Comparison of ENCODE assay signal across 8 cellular contexts in genomic region chr6:87698618-87699017, GRCh38. TPM values are rescaled to one million over a fixed set of nuclear protein-coding genes. Genes with fewer than 3 reads are reported as not detected.
DNase-seq lines count a peak whose midpoint lies in the region; ATAC-seq and TF ChIP-seq lines count a peak whose summit lies in the region.

No MANE protein-coding gene starts in this region.

- H3K4me3 Mint-ChIP-seq in activated naive CD4-positive, alpha-beta T cell treated with anti-CD3 and anti-CD28 coated beads, Interleukin-2, amount 50 U/mL, for 24 hours: peak overlapping the region; percentile 92
- peak overlapping the region; percentile 99 for H3K4me3 Mint-ChIP-seq in activated T-helper 1 cell treated with anti-CD3 and anti-CD28 coated beads, Interleukin-12 subunit alpha, Interleukin-12 subunit beta, Interleukin-2, Interleukin-4 antibody, amounts not matched to agents 30 ng/mL and 10 ng/mL and 1 ng/mL, durations not matched to agents 14 hours and 24 hours and 36 hours

- no peaks in the 10 kb centered on the region for H3K27me3 Mint-ChIP-seq in activated naive CD4-positive, alpha-beta T cell treated with anti-CD3 and anti-CD28 coated beads, Interleukin-2, amount 50 U/mL, for 24 hours
- no peaks in the 10 kb centered on the region for H3K27me3 Mint-ChIP-seq in activated T-helper 1 cell treated with anti-CD3 and anti-CD28 coated beads, Interleukin-12 subunit alpha, Interleukin-12 subunit beta, Interleukin-2, Interleukin-4 antibody, amounts not matched to agents 30 ng/mL and 10 ng/mL and 1 ng/mL, durations not matched to agents 14 hours and 24 hours and 36 hours (ENCODE audit: insufficient read depth)

- H3K36me3 ChIP-seq in iPS-20b (ENCODE audit: insufficient read depth, low read depth, low read length) (peaks cover 3% of the 10 kb centered on the region; the same call in 1 of the 2 replicates), thoracic aorta (no peaks in the 10 kb centered on the region)

- no peaks in the 10 kb centered on the region for H3K9me3 Mint-ChIP-seq in activated naive CD4-positive, alpha-beta T cell treated with anti-CD3 and anti-CD28 coated beads, Interleukin-2, amount 50 U/mL, for 24 hours
- no peaks in the 10 kb centered on the region for H3K9me3 Mint-ChIP-seq in activated T-helper 1 cell treated with anti-CD3 and anti-CD28 coated beads, Interleukin-12 subunit alpha, Interleukin-12 subunit beta, Interleukin-2, Interleukin-4 antibody, amounts not matched to agents 30 ng/mL and 10 ng/mL and 1 ng/mL, durations not matched to agents 14 hours and 24 hours and 36 hours

- H3K27ac ChIP-seq in iPS-20b (ENCODE audit: low read length): no peak overlapping the region
- no peak overlapping the region for H3K27ac ChIP-seq in thoracic aorta

- H3K9me3 ChIP-seq in iPS-20b (ENCODE audit: insufficient read depth, low read depth, low read length) (no peaks in the 10 kb centered on the region), thoracic aorta (no peaks in the 10 kb centered on the region)

- peak overlapping the region; percentile 10; the same call in 1 of the 2 replicates for H3K9ac ChIP-seq in iPS-20b (ENCODE audit: low read depth, low read length)

- peaks cover 3% of the 10 kb centered on the region for H3K36me3 Mint-ChIP-seq in activated naive CD4-positive, alpha-beta T cell treated with anti-CD3 and anti-CD28 coated beads, Interleukin-2, amount 50 U/mL, for 24 hours
- H3K36me3 Mint-ChIP-seq in activated T-helper 1 cell treated with anti-CD3 and anti-CD28 coated beads, Interleukin-12 subunit alpha, Interleukin-12 subunit beta, Interleukin-2, Interleukin-4 antibody, amounts not matched to agents 30 ng/mL and 10 ng/mL and 1 ng/mL, durations not matched to agents 14 hours and 24 hours and 36 hours (ENCODE audit: low read depth): peaks cover 25% of the 10 kb centered on the region

- no peak for TF ChIP-seq CTCF in thoracic aorta (IDR thresholded peaks at IDR 0.05)

- intact Hi-C loops in activated T-helper 1 cell treated with anti-CD3 and anti-CD28 coated beads, Interleukin-12 subunit alpha, Interleukin-12 subunit beta, Interleukin-2, Interleukin-4 antibody, amounts not matched to agents 30 ng/mL and 10 ng/mL and 1 ng/mL, durations not matched to agents 14 hours and 24 hours and 36 hours (cut with micrococcal nuclease): loop anchor here (1.0 kb wide), 1 partner anchor 16 kb away; no protein-coding TSS in a partner anchor

- peak overlapping the region; percentile 42 for H3K27ac Mint-ChIP-seq in activated naive CD4-positive, alpha-beta T cell treated with anti-CD3 and anti-CD28 coated beads, Interleukin-2, amount 50 U/mL, for 24 hours
- H3K27ac Mint-ChIP-seq in activated T-helper 1 cell treated with anti-CD3 and anti-CD28 coated beads, Interleukin-12 subunit alpha, Interleukin-12 subunit beta, Interleukin-2, Interleukin-4 antibody, amounts not matched to agents 30 ng/mL and 10 ng/mL and 1 ng/mL, durations not matched to agents 14 hours and 24 hours and 36 hours: peak overlapping the region; percentile 38

- no peak for ATAC-seq in thoracic aorta (ENCODE audit: insufficient number of reproducible peaks, low FRiP score, low read depth)
- no peak for ATAC-seq in HG03520 (IDR thresholded peaks at IDR 0.05; ENCODE audit: unreplicated experiment)

- H3K4me1 Mint-ChIP-seq in activated naive CD4-positive, alpha-beta T cell treated with anti-CD3 and anti-CD28 coated beads, Interleukin-2, amount 50 U/mL, for 24 hours: peaks cover 65% of the 10 kb centered on the region
- H3K4me1 Mint-ChIP-seq in activated T-helper 1 cell treated with anti-CD3 and anti-CD28 coated beads, Interleukin-12 subunit alpha, Interleukin-12 subunit beta, Interleukin-2, Interleukin-4 antibody, amounts not matched to agents 30 ng/mL and 10 ng/mL and 1 ng/mL, durations not matched to agents 14 hours and 24 hours and 36 hours (ENCODE audit: low read depth): peaks cover 57% of the 10 kb centered on the region

- H3K4me3 ChIP-seq in iPS-20b (ENCODE audit: low read length) (peak overlapping the region; percentile 99), thoracic aorta (peak overlapping the region; percentile 97)

- H3K27me3 ChIP-seq in iPS-20b (ENCODE audit: insufficient read depth, low read length) (no peaks in the 10 kb centered on the region), thoracic aorta (replicated peaks; ENCODE audit: insufficient read depth) (no peaks in the 10 kb centered on the region)

- no peak for DNase-seq in activated naive CD4-positive, alpha-beta T cell treated with Interleukin-2 at 50 U/mL for 16 hours
- no peak for DNase-seq in activated T-helper 1 cell treated with anti-CD3 and anti-CD28 coated beads, Interleukin-12 subunit alpha, Interleukin-12 subunit beta, Interleukin-2, Interleukin-4 antibody, amounts not matched to agents 30 ng/mL and 10 ng/mL and 1 ng/mL, durations not matched to agents 14 hours and 24 hours and 36 hours (ENCODE audit: low spot score)
- no peak for DNase-seq in thoracic aorta (ENCODE audit: low spot score)
- DNase-seq in NCI-H2107 treated with DMSO at 0.1 percent for 48 hours (lab: John Stamatoyannopoulos, UW; ENCODE audit: unreplicated experiment): no peak
- DNase-seq in NCI-H748 treated with DMSO at 0.1 percent for 48 hours (lab: John Stamatoyannopoulos, UW): no peak

- peaks cover 21% of the 10 kb centered on the region for H3K4me1 ChIP-seq in iPS-20b (ENCODE audit: insufficient read depth, low read length)
- H3K4me1 ChIP-seq in thoracic aorta (ENCODE audit: control insufficient read depth in 1 of 2, low read depth in 2 of 2): peaks cover 27 to 47% of the 10 kb centered on the region in 2 donors

RNA-seq across cellular contexts. Expression of gene AKIRIN2, which starts 3.4 kb away (rescaled TPM):
- 40.1 and 42.0 TPM in 2 replicates for total RNA-seq in activated T-helper 1 cell treated with anti-CD3 and anti-CD28 coated beads, Interleukin-12 subunit alpha, Interleukin-12 subunit beta, Interleukin-2, Interleukin-4 antibody, amounts not matched to agents 30 ng/mL and 10 ng/mL and 1 ng/mL, durations not matched to agents 14 hours and 24 hours and 36 hours
- 10 to 100 TPM; 30.5 to 38.7 TPM for total RNA-seq in thoracic aorta
